ENCODE assay signal across 15 cellular contexts in genomic region chr5:35781181-35781580, GRCh38.
DNase-seq lines count a peak whose midpoint lies in the region; ATAC-seq, FAIRE-seq and TF ChIP-seq lines count a peak whose summit lies in the region.
"Had no signal": no experiment of that assay in that cellular context is flagged by ENCODE, and none has a peak within 500 bp of the region (broad histone marks: within the 10 kb centered on the region; RNA-seq: fewer than 3 reads in every experiment).

No MANE protein-coding gene starts in this region.

- TF ChIP-seq CTCF in Peyer's patch (IDR thresholded peaks at IDR 0.05) (no peak), H1 (IDR thresholded peaks at IDR 0.05; ENCODE audit: control extremely low read depth in 1 of 3, insufficient read depth in 1 of 3, low read depth in 1 of 3, low read length in 3 of 3) (no peak)

- no peaks in the 10 kb centered on the region for H3K27me3 Mint-ChIP-seq in activated naive CD4-positive, alpha-beta T cell treated with anti-CD3 and anti-CD28 coated beads, Interleukin-2, amount 10 ng/mL, durations not matched to agents 7 days and 5 days

- H3K4me2 ChIP-seq in H1 (ENCODE audit: insufficient read depth in 1 of 2, low read depth in 2 of 2, low read length in 2 of 2) = no peak overlapping the region

- 76% methylated on average over 2 of the region's 2 CpGs; no CpG with 5 or more reads in 1 of the 2 experiments for WGBS in H1 (ENCODE audit: extremely low coverage in 1 of 2, insufficient coverage in 1 of 2, insufficient read length in 1 of 2, insufficient replicate concordance in 2 of 2, low coverage in 1 of 2, low lambda C conversion rate in 2 of 2, missing lambda C conversion rate in 1 of 2), 2 experiments

- no peaks in the 10 kb centered on the region for H3K79me2 ChIP-seq in H1 (ENCODE audit: control insufficient read depth in 1 of 2, insufficient read depth in 2 of 2, low read length in 2 of 2)
- H3K79me2 ChIP-seq: parathyroid adenoma had no signal

- no peak overlapping the region for H2BK15ac ChIP-seq in H1 (ENCODE audit: low read length)

- H3K4ac ChIP-seq in H1 (replicated peaks; ENCODE audit: insufficient read length, low read depth, low read length) = no peak overlapping the region

- TF ChIP-seq POLR2A in Peyer's patch (IDR thresholded peaks at IDR 0.05) = no peak
- TF ChIP-seq POLR2A in H1 (IDR thresholded peaks at IDR 0.05; ENCODE audit: control extremely low read depth in 1 of 2, low read depth in 2 of 2, low read length in 2 of 2) = no peak

- no peak for DNase-seq in activated naive CD4-positive, alpha-beta T cell treated with anti-CD3 and anti-CD28 coated beads, Interleukin-2, amount 10 ng/mL, durations not matched to agents 7 days and 5 days
- DNase-seq in activated naive CD4-positive, alpha-beta T cell (lab: John Stamatoyannopoulos, UW) = no peak
- DNase-seq in Peyer's patch (no peak), H1 (ENCODE audit: low read depth in 1 of 2, low spot score in 2 of 2) (no peak), germinal center (ENCODE audit: low spot score) (no peak), mucosa of gallbladder (ENCODE audit: low spot score) (no peak)
- no peak for DNase-seq in stimulated activated effector memory CD8-positive, alpha-beta T cell treated with anti-CD3 and anti-CD28 coated beads, Interleukin-12 subunit alpha, Interleukin-12 subunit beta, amount 100 ng/mL, for 72 hours (ENCODE audit: low spot score in 2 of 2)
- DNase-seq: AML-193, mesendoderm, NCI-H1417 had no signal

- H3K27ac ChIP-seq in Peyer's patch = peak overlapping the region; percentile 3 to 50 (median 10)
- H3K27ac ChIP-seq in H1 (ENCODE audit: low read depth, low read length) = no peak overlapping the region
- H3K27ac ChIP-seq: epithelial cell of prostate, parathyroid adenoma had no signal

- peaks cover 4% of the 10 kb centered on the region for H3K9me3 Mint-ChIP-seq in activated naive CD4-positive, alpha-beta T cell treated with anti-CD3 and anti-CD28 coated beads, Interleukin-2, amount 10 ng/mL, durations not matched to agents 7 days and 5 days
- H3K9me3 Mint-ChIP-seq in stimulated activated effector memory CD8-positive, alpha-beta T cell treated with anti-CD3 and anti-CD28 coated beads, Interleukin-12 subunit alpha, Interleukin-12 subunit beta, amount 100 ng/mL, for 72 hours = no peaks in the 10 kb centered on the region

- TF ChIP-seq EP300 in H1 (IDR thresholded peaks at IDR 0.05; ENCODE audit: borderline replicate concordance in 1 of 2, low read depth in 2 of 2, low read length in 2 of 2) = no peak

- H4K8ac ChIP-seq in H1 (ENCODE audit: extremely low read depth, insufficient read depth, low read length) = no peak overlapping the region

- H3K4me1 Mint-ChIP-seq in activated naive CD4-positive, alpha-beta T cell treated with anti-CD3 and anti-CD28 coated beads, Interleukin-2, amount 10 ng/mL, durations not matched to agents 7 days and 5 days = peaks cover 81% of the 10 kb centered on the region
- peaks cover 56% of the 10 kb centered on the region for H3K4me1 Mint-ChIP-seq in stimulated activated effector memory CD8-positive, alpha-beta T cell treated with anti-CD3 and anti-CD28 coated beads, Interleukin-12 subunit alpha, Interleukin-12 subunit beta, amount 100 ng/mL, for 72 hours

- H3K23ac ChIP-seq in H1 (ENCODE audit: insufficient read length) = no peak overlapping the region

- H2BK5ac ChIP-seq in H1 (ENCODE audit: low read depth, low read length) = no peak overlapping the region

- no peak overlapping the region for H3K4me3 ChIP-seq in Peyer's patch
- no peak overlapping the region for H3K4me3 ChIP-seq in H1 (ENCODE audit: extremely low read depth in 1 of 4, insufficient read depth in 2 of 4, low read depth in 3 of 4, low read length in 4 of 4)

- CTCF ChIA-PET in activated naive CD4-positive, alpha-beta T cell treated with anti-CD3 and anti-CD28 coated beads, Interleukin-2, amount 10 ng/mL, durations not matched to agents 7 days and 5 days (lab: Charles Lee) = interaction anchor here (0.5 to 8.1 kb wide), 15 partner anchors 9 to 164 kb away, joined by 3 to 141 read pairs (median 4); partner anchors contain the start of gene SPEF2
- CTCF ChIA-PET in H1 (lab: Charles Lee; ENCODE audit: partially characterized antibody) = interaction anchor here (1.4 to 7.4 kb wide), 5 partner anchors 9 to 146 kb away, joined by 4 to 65 read pairs (median 5); no protein-coding TSS in a partner anchor

- no peaks in the 10 kb centered on the region for H4K20me1 ChIP-seq in H1 (replicated peaks in 1 of 2; ENCODE audit: control insufficient read depth in 1 of 2, insufficient read depth in 2 of 2, low read length in 2 of 2)

- TF ChIP-seq RAD21 in H1 (IDR thresholded peaks at IDR 0.05 in 1 of 2, conservative IDR thresholded peaks at IDR 0.05 in 1 of 2; ENCODE audit: low read depth in 2 of 2, low read length in 2 of 2) = no peak

- no peaks in the 10 kb centered on the region for H3K23me2 ChIP-seq in H1 (ENCODE audit: low read depth, low read length)

- H3K9ac ChIP-seq in H1 (replicated peaks in 1 of 4; ENCODE audit: extremely low read depth in 1 of 4, low read depth in 3 of 4, low read length in 3 of 4) = peak overlapping the region in 1 of 4 experiments; percentile 8; a peak in 1 of 7 replicates
- H3K9ac ChIP-seq: parathyroid adenoma had no signal

- H3K36me3 Mint-ChIP-seq in activated naive CD4-positive, alpha-beta T cell treated with anti-CD3 and anti-CD28 coated beads, Interleukin-2, amount 10 ng/mL, durations not matched to agents 7 days and 5 days = peaks cover 4% of the 10 kb centered on the region
- peaks cover 12% of the 10 kb centered on the region for H3K36me3 Mint-ChIP-seq in stimulated activated effector memory CD8-positive, alpha-beta T cell treated with anti-CD3 and anti-CD28 coated beads, Interleukin-12 subunit alpha, Interleukin-12 subunit beta, amount 100 ng/mL, for 72 hours

- H3K79me1 ChIP-seq in H1 (ENCODE audit: low read depth, low read length) = no peaks in the 10 kb centered on the region

- FAIRE-seq in H1 (lab: Jason Lieb, UNC) = no peak
- FAIRE-seq: bronchial epithelial cell, GM18507 had no signal

- no peak overlapping the region for H3K14ac ChIP-seq in H1 (ENCODE audit: insufficient read length)

- peak overlapping the region; percentile 22; the same call in 1 of the 2 replicates for H2AFZ ChIP-seq in H1 (ENCODE audit: low read length)
- H2AFZ ChIP-seq: parathyroid adenoma had no signal

- no peak overlapping the region for H2AK5ac ChIP-seq in H1 (ENCODE audit: low read depth, low read length)

- no peak overlapping the region for H3K18ac ChIP-seq in H1 (ENCODE audit: extremely low read depth, low read length)

- H3K27me3 ChIP-seq in Peyer's patch = no peaks in the 10 kb centered on the region
- peaks cover 0 to 1% (median 0%) of the 10 kb centered on the region in 4 experiments; a peak in 1 of 7 replicates for H3K27me3 ChIP-seq in H1 (replicated peaks in 1 of 4; ENCODE audit: control insufficient read depth in 3 of 4, extremely low read depth in 1 of 4, insufficient read depth in 3 of 4, low read length in 3 of 4)

- no peak overlapping the region for H4K5ac ChIP-seq in H1 (ENCODE audit: insufficient read length, low read depth, low read length)

- H2BK120ac ChIP-seq in H1 (replicated peaks; ENCODE audit: low read depth, low read length) = no peak overlapping the region

- H3K36me3 ChIP-seq in Peyer's patch (no peaks in the 10 kb centered on the region), H1 (ENCODE audit: control insufficient read depth in 2 of 4, insufficient read depth in 4 of 4, low read length in 3 of 4) (no peaks in the 10 kb centered on the region)

- H3K9me3 ChIP-seq in Peyer's patch (no peaks in the 10 kb centered on the region), H1 (ENCODE audit: insufficient read depth in 2 of 2, low read depth in 1 of 2, low read length in 1 of 2) (no peaks in the 10 kb centered on the region)

- peak overlapping the region; percentile 86 for H3K27ac Mint-ChIP-seq in activated naive CD4-positive, alpha-beta T cell treated with anti-CD3 and anti-CD28 coated beads, Interleukin-2, amount 10 ng/mL, durations not matched to agents 7 days and 5 days
- peak overlapping the region; percentile 80 for H3K27ac Mint-ChIP-seq in stimulated activated effector memory CD8-positive, alpha-beta T cell treated with anti-CD3 and anti-CD28 coated beads, Interleukin-12 subunit alpha, Interleukin-12 subunit beta, amount 100 ng/mL, for 72 hours

- H3K4me1 ChIP-seq in Peyer's patch (no peaks in the 10 kb centered on the region), H1 (replicated peaks in 1 of 4; ENCODE audit: control insufficient read depth in 3 of 4, insufficient read depth in 4 of 4, low read length in 3 of 4) (no peaks in the 10 kb centered on the region)
- H3K4me1 ChIP-seq: parathyroid adenoma had no signal

- no peak for ATAC-seq in stimulated activated effector memory CD8-positive, alpha-beta T cell treated with anti-CD3 and anti-CD28 coated beads, Interleukin-12 subunit alpha, Interleukin-12 subunit beta, amount 100 ng/mL, for 72 hours
- no peak for ATAC-seq in HG03565 (IDR thresholded peaks at IDR 0.05; ENCODE audit: unreplicated experiment)

- POLR2A ChIA-PET in H1 (lab: Charles Lee; ENCODE audit: partially characterized antibody) = no interaction called here

- H2BK20ac ChIP-seq in H1 (ENCODE audit: low read length) = no peak overlapping the region

- no peak overlapping the region for H4K91ac ChIP-seq in H1 (replicated peaks; ENCODE audit: insufficient read length, low read length)

- peak overlapping the region; percentile 60 for H3K4me3 Mint-ChIP-seq in activated naive CD4-positive, alpha-beta T cell treated with anti-CD3 and anti-CD28 coated beads, Interleukin-2, amount 10 ng/mL, durations not matched to agents 7 days and 5 days
- peak overlapping the region; percentile 36 for H3K4me3 Mint-ChIP-seq in stimulated activated effector memory CD8-positive, alpha-beta T cell treated with anti-CD3 and anti-CD28 coated beads, Interleukin-12 subunit alpha, Interleukin-12 subunit beta, amount 100 ng/mL, for 72 hours

- H2BK12ac ChIP-seq in H1 (ENCODE audit: low read depth, low read length) = no peak overlapping the region

- no peak overlapping the region for H3K56ac ChIP-seq in H1 (replicated peaks; ENCODE audit: insufficient read length, low read depth, low read length)

TF ChIP-seq in H1, 55 proteins besides CTCF, POLR2A, EP300 and RAD21:
- TF ChIP-seq KDM5A (IDR thresholded peaks at IDR 0.05; ENCODE audit: low read length) = no peak
- TF ChIP-seq ZNF274 (IDR thresholded peaks at IDR 0.05; ENCODE audit: borderline replicate concordance, extremely low read depth, low read length) = no peak
- no peak for TF ChIP-seq CHD1 (IDR thresholded peaks at IDR 0.05; ENCODE audit: low read depth, low read length)
- TF ChIP-seq FOSL1 (IDR thresholded peaks at IDR 0.05; ENCODE audit: insufficient read depth, low read depth, low read length) = no peak
- no peak for TF ChIP-seq KDM1A (IDR thresholded peaks at IDR 0.05; ENCODE audit: borderline replicate concordance, low read length)
